ENCODE assay signal across 9 cellular contexts in the genomic region with DNA sequence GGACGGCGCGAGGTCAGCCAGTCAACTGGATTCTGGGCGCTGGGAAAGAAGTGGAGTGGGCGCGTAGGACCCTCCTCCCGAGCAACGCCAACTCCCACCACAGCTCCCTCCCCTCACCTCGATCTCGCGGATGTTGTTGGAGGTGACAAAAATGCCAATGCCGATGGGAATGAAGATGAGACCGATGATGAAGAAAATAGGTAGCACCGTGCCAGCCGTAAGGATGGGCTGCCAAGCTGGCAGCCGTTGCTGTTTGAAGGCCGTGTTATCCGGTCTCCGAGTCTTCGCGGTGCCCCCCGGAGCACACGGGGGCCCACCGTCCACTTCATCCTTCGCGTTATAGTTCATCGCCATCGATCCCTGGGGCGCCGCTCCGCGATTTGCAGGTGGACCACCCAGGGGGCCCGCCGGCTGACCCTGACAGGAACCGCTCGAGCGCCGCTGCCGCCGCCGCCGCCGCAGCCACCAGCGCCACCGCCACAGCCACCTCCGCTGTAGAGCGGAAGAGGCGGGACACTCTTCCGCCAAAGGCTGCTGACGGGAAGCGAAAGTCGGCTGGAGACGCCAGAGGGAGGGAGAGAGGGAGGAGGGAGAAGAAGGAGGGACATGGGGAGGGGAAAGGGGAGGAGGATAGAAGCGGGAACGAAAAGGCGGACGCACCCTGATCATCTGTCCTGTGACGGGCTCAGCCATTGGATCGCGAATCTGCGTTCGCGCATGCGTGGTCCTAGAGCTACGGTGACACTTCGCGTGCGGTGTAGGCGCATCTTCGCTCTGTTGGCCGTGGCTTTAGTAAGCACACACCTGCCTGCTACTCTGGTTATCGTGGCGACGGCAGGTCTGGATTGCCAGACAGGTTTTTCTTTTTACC. TPM values are rescaled to one million over a fixed set of nuclear protein-coding genes. Genes with fewer than 3 reads are reported as not detected.
DNase-seq lines count a peak whose midpoint lies in the region; ATAC-seq and TF ChIP-seq lines count a peak whose summit lies in the region.
"Had no signal": no experiment of that assay in that cellular context is flagged by ENCODE, and none has a peak within 500 bp of the region (broad histone marks: within the 10 kb centered on the region; RNA-seq: fewer than 3 reads in every experiment).

A gene (minus strand): TSS at position 508 of the 871 bp plus-strand sequence. CDS start 154 bp downstream, at position 354.

- TF ChIP-seq CTCF in AG09319 (IDR thresholded peaks at IDR 0.05; ENCODE audit: low read depth, low read length) (no peak), activated B cell treated with CpG ODN at 0.5 μM for 24 hours (IDR thresholded peaks at IDR 0.05) (no peak)

- DNase-seq in AG09319 (ENCODE audit: extremely low read depth, low read depth): peak; percentile 99
- peak; percentile 98 for DNase-seq in NCI-H345 (lab: John Stamatoyannopoulos, UW)
- DNase-seq in activated B cell treated with CpG ODN at 0.5 μM for 24 hours: peak; percentile 84
- DNase-seq in central memory CD4-positive, alpha-beta T cell: peak; percentile 98
- DNase-seq in immature natural killer cell: peak; percentile 94 to 95 (median 95)
- DNase-seq in smooth muscle cell of the brain vasculature (ENCODE audit: low read depth, low spot score): peak; percentile 93

- POLR2A ChIA-PET in activated B cell treated with CpG ODN at 0.5 μM for 24 hours (lab: Charles Lee): interaction anchor here (0.6 to 3.3 kb wide), 7 partner anchors 35 to 1632 kb away, joined by 3 to 36 read pairs (median 5); a partner anchor contains a TSS

- H3K9me3 Mint-ChIP-seq in activated B cell treated with CpG ODN at 0.5 μM for 24 hours (no peaks in the 10 kb centered on the region), immature natural killer cell (no peaks in the 10 kb centered on the region)
- H3K9me3 Mint-ChIP-seq: activated naive CD4-positive, alpha-beta T cell treated with anti-CD3 and anti-CD28 coated beads, Interleukin-2, amount 50 U/mL, for 24 hours had no signal

- H3K4me1 Mint-ChIP-seq in activated B cell treated with CpG ODN at 0.5 μM for 24 hours: peaks cover 28% of the 10 kb centered on the region
- H3K4me1 Mint-ChIP-seq in immature natural killer cell: peaks cover 15 to 25% of the 10 kb centered on the region in 2 donors

- no peaks in the 10 kb centered on the region for H3K36me3 Mint-ChIP-seq in activated B cell treated with CpG ODN at 0.5 μM for 24 hours (ENCODE audit: low read depth)
- peaks cover 0 to 4% (median 2%) of the 10 kb centered on the region in 3 donors for H3K36me3 Mint-ChIP-seq in immature natural killer cell

- H3K27me3 Mint-ChIP-seq in activated B cell treated with CpG ODN at 0.5 μM for 24 hours (no peaks in the 10 kb centered on the region), immature natural killer cell (ENCODE audit: low read depth in 3 of 3) (peaks cover 0 to 2% (median 0%) of the 10 kb centered on the region in 3 donors)
- H3K27me3 Mint-ChIP-seq: activated naive CD4-positive, alpha-beta T cell treated with anti-CD3 and anti-CD28 coated beads, Interleukin-2, amount 50 U/mL, for 24 hours had no signal

- CTCF ChIA-PET in activated B cell treated with CpG ODN at 0.5 μM for 24 hours (lab: Charles Lee): interaction anchor here (1.0 to 3.3 kb wide), 4 partner anchors 11 to 75 kb away, joined by 3 to 10 read pairs (median 4); no protein-coding TSS in a partner anchor

- ATAC-seq in GM19025 (IDR thresholded peaks at IDR 0.05; ENCODE audit: low read depth, unreplicated experiment) (peak; percentile 93), HG03280 (IDR thresholded peaks at IDR 0.05; ENCODE audit: unreplicated experiment) (peak; percentile 88), activated B cell treated with CpG ODN at 0.5 μM for 24 hours (ENCODE audit: low read depth) (peak; percentile 96)

- H3K27ac Mint-ChIP-seq in activated B cell treated with CpG ODN at 0.5 μM for 24 hours (no peak within 1 kb of the TSS), immature natural killer cell (no peak within 1 kb of the TSS)
- H3K27ac Mint-ChIP-seq: activated naive CD4-positive, alpha-beta T cell treated with anti-CD3 and anti-CD28 coated beads, Interleukin-2, amount 50 U/mL, for 24 hours had no signal

- no peak within 1 kb of the TSS for H3K4me3 Mint-ChIP-seq in activated B cell treated with CpG ODN at 0.5 μM for 24 hours
- no peak within 1 kb of the TSS for H3K4me3 Mint-ChIP-seq in immature natural killer cell
- H3K4me3 Mint-ChIP-seq: activated naive CD4-positive, alpha-beta T cell treated with anti-CD3 and anti-CD28 coated beads, Interleukin-2, amount 50 U/mL, for 24 hours had no signal

- intact Hi-C loops in activated B cell treated with CpG ODN at 0.5 μM for 24 hours (cut with micrococcal nuclease): loop anchor here (1.0 to 5.0 kb wide), 9 partner anchors 13 to 1832 kb away; a partner anchor contains a TSS

RNA-seq across cellular contexts. Expression of the gene that starts here (rescaled TPM):
- total RNA-seq in activated B cell treated with CpG ODN at 0.5 μM for 24 hours: 36.8 and 38.7 TPM in 2 replicates
- polyA plus RNA-seq in immature natural killer cell: 10 to 100 TPM; 47.5 to 81.9 (median 56.0) TPM

Comparison
In these comparisons a context has a peak if more than half of its experiments do, and no peak if none do; other contexts are left out.
1. Peak in every context shown above with its lines: DNase-seq and ATAC-seq.